In the genomic region with DNA sequence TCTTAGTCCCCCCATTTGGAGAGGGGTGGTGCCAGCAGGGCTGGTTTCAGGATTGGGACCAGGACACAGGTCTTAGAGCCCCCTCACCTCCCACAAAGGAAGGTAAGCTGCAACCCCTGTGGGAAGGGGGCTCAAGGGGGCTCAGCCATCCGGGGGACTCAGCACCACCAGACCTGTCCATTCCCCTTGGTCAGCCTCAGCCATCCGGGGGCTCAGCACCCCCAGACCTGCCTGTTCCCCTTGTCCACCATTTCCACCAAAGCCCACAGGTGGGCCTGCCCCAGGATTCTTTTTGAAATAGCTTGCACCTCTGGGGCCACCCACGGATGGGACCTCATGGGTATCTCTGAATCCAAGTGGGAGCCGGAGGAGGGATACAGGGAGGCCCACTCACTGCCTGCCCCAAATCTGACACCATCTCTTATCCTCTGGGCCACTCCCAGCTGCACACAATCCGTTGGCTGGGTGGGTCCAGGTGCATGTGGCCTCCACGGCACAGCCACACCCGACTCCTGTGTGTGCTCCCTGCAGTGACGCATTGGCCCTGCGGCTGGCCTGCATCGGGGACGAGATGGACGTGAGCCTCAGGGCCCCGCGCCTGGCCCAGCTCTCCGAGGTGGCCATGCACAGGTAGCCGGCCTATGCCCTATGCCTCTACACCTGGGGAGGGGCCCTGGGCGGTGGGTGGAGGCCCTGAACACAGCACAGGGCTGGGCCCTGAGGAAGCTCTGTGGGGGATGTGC, we compare ENCODE assay signal across 13 cellular contexts. TPM values are rescaled to one million over a fixed set of nuclear protein-coding genes. Genes with fewer than 3 reads are reported as not detected.
DNase-seq lines count a peak whose midpoint lies in the region; ATAC-seq, FAIRE-seq and TF ChIP-seq lines count a peak whose summit lies in the region.
"Had no signal": no experiment of that assay in that cellular context is flagged by ENCODE, and none has a peak within 500 bp of the region (broad histone marks: within the 10 kb centered on the region; RNA-seq: fewer than 3 reads in every experiment).

No MANE protein-coding gene starts in this region.

- ATAC-seq in lower lobe of right lung: peak; percentile 5 to 8
- no peak for ATAC-seq in activated CD8-positive, alpha-beta memory T cell treated with anti-CD3 and anti-CD28 coated beads, Interleukin-2, amount 10 ng/mL, durations not matched to agents 7 days and 5 days

- no peaks in the 10 kb centered on the region for H3K9me3 Mint-ChIP-seq in Caco-2 (ENCODE audit: unreplicated experiment)
- H3K9me3 Mint-ChIP-seq in activated CD8-positive, alpha-beta memory T cell treated with anti-CD3 and anti-CD28 coated beads, Interleukin-2, amount 10 ng/mL, durations not matched to agents 7 days and 5 days (ENCODE audit: low read depth): no peaks in the 10 kb centered on the region
- H3K9me3 Mint-ChIP-seq: neural progenitor cell; T-helper 2 cell treated with Interferon-gamma antibody and Interleukin-4, amounts not matched to agents 5 μg/mL and 100 μg/mL, for 36 hours had no signal

- no peaks in the 10 kb centered on the region for H3K9me3 ChIP-seq in Caco-2
- no peaks in the 10 kb centered on the region for H3K9me3 ChIP-seq in SJSA1 (replicated peaks)
- H3K9me3 ChIP-seq in lower lobe of right lung: no peaks in the 10 kb centered on the region

- H3K27me3 ChIP-seq in Caco-2 (replicated peaks; ENCODE audit: control insufficient read depth, insufficient read depth, low read length) (no peaks in the 10 kb centered on the region), SJSA1 (replicated peaks) (no peaks in the 10 kb centered on the region), lower lobe of right lung (ENCODE audit: low read depth) (no peaks in the 10 kb centered on the region)
- H3K27me3 ChIP-seq: neural progenitor cell had no signal

- DNase-seq in Caco-2: peak in 1 of 2 experiments; percentile 60
- no peak for DNase-seq in SJSA1 (ENCODE audit: low read depth in 1 of 2, low spot score in 2 of 2)
- no peak for DNase-seq in lower lobe of right lung
- DNase-seq in HTR-8/SVneo (ENCODE audit: insufficient read length, low spot score): no peak
- DNase-seq in activated CD8-positive, alpha-beta memory T cell treated with anti-CD3 and anti-CD28 coated beads, Interleukin-2, amount 10 ng/mL, durations not matched to agents 7 days and 5 days: no peak
- no peak for DNase-seq in NCI-H774 (lab: John Stamatoyannopoulos, UW)
- DNase-seq: stimulated activated CD4-positive, alpha-beta T cell treated with anti-CD3 and anti-CD28 coated beads, Interleukin-12 subunit alpha, Interleukin-12 subunit beta, amount 100 ng/mL, for 4 hours had no signal

- POLR2A ChIA-PET in Caco-2 (lab: Charles Lee): interaction anchor here (0.5 kb wide), 1 partner anchor 16 kb away, joined by 4 read pairs; a partner anchor contains a TSS

- BruUV-seq in Caco-2 (replicated peaks; lab: Mats Ljungman, UMichigan): no TSS peak

- H3K36me3 ChIP-seq in Caco-2 (ENCODE audit: control insufficient read depth, insufficient read depth, low read length) (no peaks in the 10 kb centered on the region), SJSA1 (peaks cover 7% of the 10 kb centered on the region; the same call in 1 of the 2 replicates), lower lobe of right lung (peaks cover 7% of the 10 kb centered on the region)
- H3K36me3 ChIP-seq: neural progenitor cell had no signal

- peaks cover 50% of the 10 kb centered on the region for H3K4me1 ChIP-seq in Caco-2
- H3K4me1 ChIP-seq in SJSA1 (replicated peaks): peaks cover 34% of the 10 kb centered on the region
- peaks cover 19% of the 10 kb centered on the region for H3K4me1 ChIP-seq in lower lobe of right lung

- H3K4me3 ChIP-seq in Caco-2 (ENCODE audit: low read depth, low read length) (no peak overlapping the region), SJSA1 (no peak overlapping the region), lower lobe of right lung (no peak overlapping the region)
- H3K4me3 ChIP-seq: neural progenitor cell had no signal

- H3K4me1 Mint-ChIP-seq in Caco-2 (ENCODE audit: low read depth, unreplicated experiment): peaks cover 29% of the 10 kb centered on the region
- peaks cover 3% of the 10 kb centered on the region for H3K4me1 Mint-ChIP-seq in activated CD8-positive, alpha-beta memory T cell treated with anti-CD3 and anti-CD28 coated beads, Interleukin-2, amount 10 ng/mL, durations not matched to agents 7 days and 5 days

- intact Hi-C loops in Caco-2 (cut with micrococcal nuclease; ENCODE audit: unreplicated experiment) (no loop called here), lower lobe of right lung (cut with DNase I) (no loop called here)

- no peak for FAIRE-seq in HTR-8/SVneo (lab: Jason Lieb, UNC)
- FAIRE-seq: colon, frontal cortex had no signal

- no peaks in the 10 kb centered on the region for H3K27me3 Mint-ChIP-seq in Caco-2 (ENCODE audit: insufficient read depth, unreplicated experiment)
- no peaks in the 10 kb centered on the region for H3K27me3 Mint-ChIP-seq in activated CD8-positive, alpha-beta memory T cell treated with anti-CD3 and anti-CD28 coated beads, Interleukin-2, amount 10 ng/mL, durations not matched to agents 7 days and 5 days
- H3K27me3 Mint-ChIP-seq: activated naive CD8-positive, alpha-beta T cell had no signal

- TF ChIP-seq CTCF in Caco-2 (IDR thresholded peaks at IDR 0.05; ENCODE audit: insufficient read depth in 1 of 2, low read depth in 1 of 2, low read length in 1 of 2, severe bottlenecking in 1 of 2, unreplicated experiment in 1 of 2): no peak
- TF ChIP-seq CTCF in lower lobe of right lung (IDR thresholded peaks at IDR 0.05): no peak

- peak overlapping the region; percentile 92 for H3K27ac Mint-ChIP-seq in Caco-2 (ENCODE audit: unreplicated experiment)
- no peak overlapping the region for H3K27ac Mint-ChIP-seq in activated CD8-positive, alpha-beta memory T cell treated with anti-CD3 and anti-CD28 coated beads, Interleukin-2, amount 10 ng/mL, durations not matched to agents 7 days and 5 days
- H3K27ac Mint-ChIP-seq: activated naive CD8-positive, alpha-beta T cell; neural progenitor cell; T-helper 2 cell treated with Interferon-gamma antibody and Interleukin-4, amounts not matched to agents 5 μg/mL and 100 μg/mL, for 36 hours had no signal

- CTCF ChIA-PET in Caco-2 (lab: Charles Lee): no interaction called here
- CTCF ChIA-PET in activated CD8-positive, alpha-beta memory T cell treated with anti-CD3 and anti-CD28 coated beads, Interleukin-2, amount 10 ng/mL, durations not matched to agents 7 days and 5 days (lab: Charles Lee): interaction anchor here (3.4 kb wide), 1 partner anchor 9 kb away, joined by 11 read pairs; no protein-coding TSS in a partner anchor

- peak overlapping the region; percentile 84 for H3K27ac ChIP-seq in SJSA1
- no peak overlapping the region for H3K27ac ChIP-seq in lower lobe of right lung
- H3K27ac ChIP-seq: neural progenitor cell had no signal

- peaks cover 60% of the 10 kb centered on the region for H3K36me3 Mint-ChIP-seq in Caco-2 (ENCODE audit: insufficient read depth, unreplicated experiment)
- no peaks in the 10 kb centered on the region for H3K36me3 Mint-ChIP-seq in activated CD8-positive, alpha-beta memory T cell treated with anti-CD3 and anti-CD28 coated beads, Interleukin-2, amount 10 ng/mL, durations not matched to agents 7 days and 5 days
- H3K36me3 Mint-ChIP-seq: activated naive CD8-positive, alpha-beta T cell; neural progenitor cell had no signal

- peak overlapping the region; percentile 50 for H3K4me3 Mint-ChIP-seq in Caco-2 (ENCODE audit: unreplicated experiment)
- no peak overlapping the region for H3K4me3 Mint-ChIP-seq in activated CD8-positive, alpha-beta memory T cell treated with anti-CD3 and anti-CD28 coated beads, Interleukin-2, amount 10 ng/mL, durations not matched to agents 7 days and 5 days
- H3K4me3 Mint-ChIP-seq: activated naive CD8-positive, alpha-beta T cell; neural progenitor cell; T-helper 2 cell treated with Interferon-gamma antibody and Interleukin-4, amounts not matched to agents 5 μg/mL and 100 μg/mL, for 36 hours had no signal

RNA-seq across cellular contexts. Expression of a gene that starts 15.9 kb away (rescaled TPM):
- 23.5 and 23.8 TPM in 2 replicates for total RNA-seq in Caco-2 (2022)
- 13.5 and 14.7 TPM in 2 replicates for total RNA-seq in SJSA1 (2014; rRNA removed; shearing (Covaris generic))
- total RNA-seq in lower lobe of right lung: 11.7 TPM
- total RNA-seq in activated CD8-positive, alpha-beta memory T cell treated with anti-CD3 and anti-CD28 coated beads, Interleukin-2, amount 10 ng/mL, durations not matched to agents 7 days and 5 days: 10 to 100 TPM; 10.7 to 13.2 TPM

RNA-seq across cellular contexts. Expression of a gene that starts 16.8 kb away (rescaled TPM):
- total RNA-seq in Caco-2 (2022) (13.3 and 17.6 TPM in 2 replicates), lower lobe of right lung (1.6 TPM)
- 1.4 and 2.2 TPM in 2 replicates for total RNA-seq in SJSA1 (2014; rRNA removed; shearing (Covaris generic))
- total RNA-seq in activated CD8-positive, alpha-beta memory T cell treated with anti-CD3 and anti-CD28 coated beads, Interleukin-2, amount 10 ng/mL, durations not matched to agents 7 days and 5 days: 1 to 10 TPM; 1.5 to 1.9 TPM
- total RNA-seq: frontal cortex, LHCN-M2 had no signal

RNA-seq across cellular contexts. Expression of a gene that starts 24.0 kb away (rescaled TPM):
- total RNA-seq in Caco-2 (2022) (44.6 and 50.1 TPM in 2 replicates), lower lobe of right lung (294 TPM)
- total RNA-seq in SJSA1 (2014; rRNA removed; shearing (Covaris generic)): 378 and 396 TPM in 2 replicates
- total RNA-seq in activated CD8-positive, alpha-beta memory T cell treated with anti-CD3 and anti-CD28 coated beads, Interleukin-2, amount 10 ng/mL, durations not matched to agents 7 days and 5 days: 100 to 1,000 TPM; 118 to 131 TPM

RNA-seq across cellular contexts. Expression of a gene that starts 38.1 kb away (rescaled TPM):
- total RNA-seq in Caco-2 (2022) (4.1 and 4.4 TPM in 2 replicates), lower lobe of right lung (5.4 TPM)
- 15.8 and 25.8 TPM in 2 replicates for total RNA-seq in SJSA1 (2014; rRNA removed; shearing (Covaris generic))
- total RNA-seq in activated CD8-positive, alpha-beta memory T cell treated with anti-CD3 and anti-CD28 coated beads, Interleukin-2, amount 10 ng/mL, durations not matched to agents 7 days and 5 days: 1 to 10 TPM; 9.1 to 9.9 TPM

RNA-seq across cellular contexts. Expression of a gene that starts 59.6 kb away (rescaled TPM):
- total RNA-seq in Caco-2 (2022): 46.4 and 52.5 TPM in 2 replicates
- total RNA-seq in SJSA1 (2014; rRNA removed; shearing (Covaris generic)): 35.6 and 50.4 TPM in 2 replicates
- total RNA-seq in lower lobe of right lung: 21.6 TPM
- 10 to 100 TPM; 40.3 to 49.7 TPM for total RNA-seq in activated CD8-positive, alpha-beta memory T cell treated with anti-CD3 and anti-CD28 coated beads, Interleukin-2, amount 10 ng/mL, durations not matched to agents 7 days and 5 days
